1 cellular context compared by ENCODE assay signal in genomic region chr22:23149743-23150238, GRCh38.
TF ChIP-seq lines count a peak whose summit lies in the region.

No MANE protein-coding gene starts in this region.

TF ChIP-seq in K562, 482 proteins besides CTCF, POLR2A, EP300 and RAD21:
- no peak for TF ChIP-seq RBM25 (IDR thresholded peaks at IDR 0.05; ENCODE audit: low read depth, low read length, severe bottlenecking)
- TF ChIP-seq STAT6 (CRISPR knock-in tag; IDR thresholded peaks at IDR 0.05), result peak; percentile 55; the same call in 1 of the 2 replicates
